22 cellular contexts compared by ENCODE assay signal in genomic region chr13:109394311-109394988, GRCh38.
"Had no signal": no experiment of that assay in that cellular context is flagged by ENCODE, and none has a peak within 500 bp of the region (broad histone marks: within the 10 kb centered on the region; RNA-seq: fewer than 3 reads in every experiment).

No MANE protein-coding gene starts in this region.

- H3K4me3 ChIP-seq: ascending aorta, coronary artery, esophagus squamous epithelium, hepatocyte, left ventricle myocardium inferior, pancreas, psoas muscle, skin epidermis, tibial artery had no signal

- H3K36me3 ChIP-seq: ascending aorta, brain microvascular endothelial cell, esophagus squamous epithelium, left ventricle myocardium inferior, pancreas, tibial artery, WERI-Rb-1 had no signal

- FAIRE-seq: pancreas had no signal

- DNase-seq: activated CD4-positive, alpha-beta T cell treated with anti-CD3 and anti-CD28 coated beads, Interleukin-2, amount 10 ng/mL, durations not matched to agents 7 days and 5 days; activated CD4-positive, CD25-positive, alpha-beta regulatory T cell treated with anti-CD3 and anti-CD28 coated beads, Interleukin-2, amount 50 U/mL, for 72 hours; activated CD8-positive, alpha-beta memory T cell treated with anti-CD3 and anti-CD28 coated beads, Interleukin-2, amount 10 ng/mL, durations not matched to agents 7 days and 5 days; activated CD8-positive, alpha-beta T cell treated with anti-CD3 and anti-CD28 coated beads for 36 hours; activated T-cell treated with anti-CD3 and anti-CD28 coated beads for 4 hours; brain microvascular endothelial cell; esophagus squamous epithelium; foreskin melanocyte; kidney glomerular epithelial cell; left ventricle myocardium inferior; pancreas; psoas muscle; right cardiac atrium; stimulated activated CD4-positive, alpha-beta T cell treated with anti-CD3 and anti-CD28 coated beads, Interleukin-1b, Interleukin-23, amount 100 ng/mL, for 48 hours; stimulated activated naive CD8-positive, alpha-beta T cell treated with anti-CD3 and anti-CD28 coated beads, Interleukin-15, amount 100 ng/mL, for 72 hours; tibial artery; WERI-Rb-1 had no signal

- ATAC-seq: activated CD8-positive, alpha-beta memory T cell treated with anti-CD3 and anti-CD28 coated beads, Interleukin-2, amount 10 ng/mL, durations not matched to agents 7 days and 5 days; activated CD8-positive, alpha-beta T cell treated with anti-CD3 and anti-CD28 coated beads for 36 hours; activated naive CD4-positive, alpha-beta T cell treated with anti-CD3 and anti-CD28 coated beads, Interleukin-2, amount 50 U/mL, for 72 hours; pancreas; psoas muscle; right cardiac atrium; stimulated activated naive CD8-positive, alpha-beta T cell treated with anti-CD3 and anti-CD28 coated beads, Interleukin-15, amount 100 ng/mL, for 72 hours had no signal

- H3K27me3 ChIP-seq: ascending aorta, brain microvascular endothelial cell, esophagus squamous epithelium, hepatocyte, pancreas, tibial artery had no signal
